In genomic region chr7:74657692-74658170, GRCh38 we compare ENCODE assay signal across 8 cellular contexts. TPM values are rescaled to one million over a fixed set of nuclear protein-coding genes. Genes with fewer than 3 reads are reported as not detected.
DNase-seq lines count a peak whose midpoint lies in the region; ATAC-seq and TF ChIP-seq lines count a peak whose summit lies in the region.

GTF2I (plus strand) TSS chr7:74657718; CDS start chr7:74689129, 31,411 bp downstream.

- H3K4me3 ChIP-seq in IMR-90 (ENCODE audit: insufficient read depth, low read depth, low read length) (peak within 1 kb of the TSS; percentile 80), retinal pigment epithelial cell (ENCODE audit: low read length) (peak within 1 kb of the TSS; percentile 76)

- H3K27ac Mint-ChIP-seq in activated naive CD4-positive, alpha-beta T cell treated with anti-CD3 and anti-CD28 coated beads, Interleukin-2, amount 50 U/mL, for 72 hours: peak within 1 kb of the TSS; percentile 90 to 100

- H3K9me1 ChIP-seq in IMR-90 (ENCODE audit: insufficient read depth, low read length): peaks cover 15% of the 10 kb centered on the region

- peak within 1 kb of the TSS; percentile 77 for H3K18ac ChIP-seq in IMR-90 (ENCODE audit: low read depth, low read length)

- peak; percentile 64 for TF ChIP-seq POLR2A in IMR-90 (IDR thresholded peaks at IDR 0.05; ENCODE audit: low read depth, low read length)

- H3K4me1 ChIP-seq in IMR-90 (ENCODE audit: control insufficient read depth, insufficient read depth, low read length): peaks cover 25% of the 10 kb centered on the region

- peak within 1 kb of the TSS; percentile 95 for H2AK5ac ChIP-seq in IMR-90 (ENCODE audit: low read depth, low read length)

- H3K27ac ChIP-seq in IMR-90 (ENCODE audit: insufficient read depth, low read length): peak within 1 kb of the TSS; percentile 96

- peak within 1 kb of the TSS; percentile 99 for H3K14ac ChIP-seq in IMR-90 (replicated peaks; ENCODE audit: low read depth, low read length)

- H3K79me1 ChIP-seq in IMR-90 (ENCODE audit: low read depth in 1 of 2, low read length in 2 of 2): peaks cover 3 to 34% of the 10 kb centered on the region in 2 experiments; a peak in 2 of 4 replicates

- no peaks in the 10 kb centered on the region for H3K9me3 Mint-ChIP-seq in activated naive CD4-positive, alpha-beta T cell treated with anti-CD3 and anti-CD28 coated beads, Interleukin-2, amount 50 U/mL, for 72 hours

- no peaks in the 10 kb centered on the region for H3K9me3 ChIP-seq in IMR-90 (ENCODE audit: control insufficient read depth, insufficient read depth, low read length)

- dilution Hi-C loops in IMR-90 (cut with HindIII; ENCODE audit: low sequenced_read_pairs, unreplicated experiment): no loop called here

- H3K9ac ChIP-seq in IMR-90 (ENCODE audit: low read depth, low read length): peak within 1 kb of the TSS; percentile 96

- H2BK20ac ChIP-seq in IMR-90 (ENCODE audit: low read depth, low read length): peak within 1 kb of the TSS; percentile 46

- ATAC-seq in GM21526 (IDR thresholded peaks at IDR 0.05; ENCODE audit: low FRiP score, unreplicated experiment) (peak; percentile 17), IMR-90 (ENCODE audit: low read depth) (peak; percentile 13), left cardiac atrium (peak; percentile 47 to 48)
- ATAC-seq in activated naive CD4-positive, alpha-beta T cell treated with anti-CD3 and anti-CD28 coated beads, Interleukin-2, amount 50 U/mL, for 72 hours: peak; percentile 33 to 41

- peak within 1 kb of the TSS; percentile 94 for H4K5ac ChIP-seq in IMR-90 (ENCODE audit: low read depth, low read length)

- H3K36me3 ChIP-seq in IMR-90 (ENCODE audit: control insufficient read depth, insufficient read depth, low read length): peaks cover 4% of the 10 kb centered on the region

- peak within 1 kb of the TSS; percentile 99 for H2AK9ac ChIP-seq in IMR-90 (replicated peaks; ENCODE audit: low read depth, low read length, poor library complexity)

- peaks cover 15 to 23% of the 10 kb centered on the region in 2 donors for H3K36me3 Mint-ChIP-seq in activated naive CD4-positive, alpha-beta T cell treated with anti-CD3 and anti-CD28 coated beads, Interleukin-2, amount 50 U/mL, for 72 hours

- CTCF ChIA-PET in IMR-90 (lab: Yijun Ruan, JAX): interaction anchor here (0.6 kb wide), 1 partner anchor 78 kb away, joined by 4 read pairs; no protein-coding TSS in a partner anchor

- no peak for TF ChIP-seq RAD21 in IMR-90 (IDR thresholded peaks at IDR 0.05; ENCODE audit: low read length)

- in situ Hi-C loops in IMR-90 (cut with MboI; ENCODE audit: low sequenced_read_pairs): loop anchor here (5.0 kb wide), 1 partner anchor 50 kb away; no protein-coding TSS in a partner anchor

- intact Hi-C loops in IMR-90 (cut with micrococcal nuclease) (no loop called here), left cardiac atrium (cut with DNase I) (loop anchor here in 1 of 2 donors (10.0 kb wide), 1 partner anchor 53 kb away; no protein-coding TSS in a partner anchor)

- H3K23ac ChIP-seq in IMR-90 (ENCODE audit: low read depth, low read length): peak within 1 kb of the TSS; percentile 99

- peak within 1 kb of the TSS; percentile 98 for H3K4ac ChIP-seq in IMR-90 (ENCODE audit: low read depth, low read length)

- DNase-seq in DMS53 (lab: John Stamatoyannopoulos, UW) (peak; percentile 91), IMR-90 (no peak), left cardiac atrium (no peak), retinal pigment epithelial cell (ENCODE audit: low read depth) (no peak), SKM-1 (lab: John Stamatoyannopoulos, UW; ENCODE audit: unreplicated experiment) (no peak)
- peak in 1 of 2 donors; percentile 57 for DNase-seq in activated naive CD4-positive, alpha-beta T cell treated with anti-CD3 and anti-CD28 coated beads, Interleukin-2, amount 50 U/mL, for 72 hours (ENCODE audit: low spot score in 2 of 2)
- DNase-seq in central memory CD4-positive, alpha-beta T cell: no peak

- H2AFZ ChIP-seq in IMR-90 (replicated peaks; ENCODE audit: low read length, poor library complexity): peak within 1 kb of the TSS; percentile 92

- TF ChIP-seq CTCF in IMR-90 (conservative IDR thresholded peaks at IDR 0.05; ENCODE audit: low read depth, low read length) (no peak), retinal pigment epithelial cell (conservative IDR thresholded peaks at IDR 0.05; ENCODE audit: low read depth, low read length) (no peak)

- peak within 1 kb of the TSS; percentile 92 for H2BK120ac ChIP-seq in IMR-90 (ENCODE audit: low read depth, low read length)

- H3K56ac ChIP-seq in IMR-90 (ENCODE audit: extremely low read depth, insufficient read depth, low read length): peak within 1 kb of the TSS; percentile 98

- peak within 1 kb of the TSS; percentile 98 for H3K4me2 ChIP-seq in IMR-90 (ENCODE audit: low read depth, low read length)

- H3K27me3 ChIP-seq in IMR-90 (ENCODE audit: control insufficient read depth, insufficient read depth, low read length): no peaks in the 10 kb centered on the region

- H4K91ac ChIP-seq in IMR-90 (ENCODE audit: insufficient read depth, low read depth, low read length): peak within 1 kb of the TSS; percentile 94

- 1% methylated on average over 40 of the region's 56 CpGs; no CpG with 5 or more reads in 1 of the 2 experiments for WGBS in IMR-90 (ENCODE audit: extremely low coverage in 2 of 2, insufficient read length in 1 of 2), 2 experiments

- POLR2A ChIA-PET in IMR-90 (lab: Charles Lee; ENCODE audit: unreplicated experiment): interaction anchor here (0.6 kb wide), 3 partner anchors 9 to 43 kb away, joined by 5 to 30 read pairs (median 14); no protein-coding TSS in a partner anchor

- H2BK5ac ChIP-seq in IMR-90 (ENCODE audit: low read depth, low read length, poor library complexity, severe bottlenecking): peak within 1 kb of the TSS; percentile 99

- H4K20me1 ChIP-seq in IMR-90 (ENCODE audit: insufficient read depth, low read length): peaks cover 42% of the 10 kb centered on the region

- peak within 1 kb of the TSS; percentile 98 to 99 for H4K8ac ChIP-seq in IMR-90 (ENCODE audit: low read depth in 2 of 2, low read length in 2 of 2)

- H2BK15ac ChIP-seq in IMR-90 (ENCODE audit: low read depth, low read length): peak within 1 kb of the TSS; percentile 47; the same call in 1 of the 3 replicates

- BruUV-seq in IMR-90 (replicated peaks; lab: Mats Ljungman, UMichigan): no TSS peak

TF ChIP-seq in IMR-90, 13 proteins besides CTCF, POLR2A, EP300 and RAD21:
- TF ChIP-seq USF2 (IDR thresholded peaks at IDR 0.05; ENCODE audit: low read depth, low read length): no peak
- TF ChIP-seq MAZ (IDR thresholded peaks at IDR 0.05; ENCODE audit: borderline replicate concordance, low read depth, low read length): no peak; the same call in 1 of the 2 replicates
- no peak for TF ChIP-seq FOS (IDR thresholded peaks at IDR 0.05; ENCODE audit: low read depth, low read length)
- TF ChIP-seq NFE2L2 (IDR thresholded peaks at IDR 0.05; ENCODE audit: low read depth, low read length): no peak
- no peak for TF ChIP-seq CEBPB (IDR thresholded peaks at IDR 0.05; ENCODE audit: low read depth, low read length)
- TF ChIP-seq MAFK (IDR thresholded peaks at IDR 0.05; ENCODE audit: low read depth, low read length): no peak
- TF ChIP-seq RFX5 (IDR thresholded peaks at IDR 0.05; ENCODE audit: low read depth, low read length): no peak
- peak; percentile 9; the same call in 1 of the 2 replicates for TF ChIP-seq BHLHE40 (IDR thresholded peaks at IDR 0.05; ENCODE audit: low read depth, low read length)
- TF ChIP-seq MXI1 (IDR thresholded peaks at IDR 0.05; ENCODE audit: borderline replicate concordance, low read depth, low read length): peak; percentile 50; the same call in 1 of the 2 replicates

RNA-seq across cellular contexts. Expression of gene GTF2I, which starts in this region (rescaled TPM):
- total RNA-seq in IMR-90 (2012; rRNA removed) (46.4 and 66.7 TPM in 2 replicates), left cardiac atrium (100 to 1,000 TPM; 131 to 132 TPM)
- polyA plus RNA-seq in IMR-90 (2012; rRNA removed): 78.3 and 88.8 TPM in 2 replicates
- polyA plus RNA-seq in IMR-90 (2012; cell fraction: cytosol; rRNA removed): 18.4 and 23.4 TPM in 2 replicates
- 131 and 548 TPM in 2 replicates for polyA plus RNA-seq in IMR-90 (2012; cell fraction: nucleus; rRNA removed; ENCODE audit: low replicate concordance)
- total RNA-seq in activated naive CD4-positive, alpha-beta T cell treated with anti-CD3 and anti-CD28 coated beads, Interleukin-2, amount 50 U/mL, for 72 hours: 100 to 1,000 TPM; 127 to 178 TPM
